ENCODE assay signal across 15 cellular contexts in the genomic region with DNA sequence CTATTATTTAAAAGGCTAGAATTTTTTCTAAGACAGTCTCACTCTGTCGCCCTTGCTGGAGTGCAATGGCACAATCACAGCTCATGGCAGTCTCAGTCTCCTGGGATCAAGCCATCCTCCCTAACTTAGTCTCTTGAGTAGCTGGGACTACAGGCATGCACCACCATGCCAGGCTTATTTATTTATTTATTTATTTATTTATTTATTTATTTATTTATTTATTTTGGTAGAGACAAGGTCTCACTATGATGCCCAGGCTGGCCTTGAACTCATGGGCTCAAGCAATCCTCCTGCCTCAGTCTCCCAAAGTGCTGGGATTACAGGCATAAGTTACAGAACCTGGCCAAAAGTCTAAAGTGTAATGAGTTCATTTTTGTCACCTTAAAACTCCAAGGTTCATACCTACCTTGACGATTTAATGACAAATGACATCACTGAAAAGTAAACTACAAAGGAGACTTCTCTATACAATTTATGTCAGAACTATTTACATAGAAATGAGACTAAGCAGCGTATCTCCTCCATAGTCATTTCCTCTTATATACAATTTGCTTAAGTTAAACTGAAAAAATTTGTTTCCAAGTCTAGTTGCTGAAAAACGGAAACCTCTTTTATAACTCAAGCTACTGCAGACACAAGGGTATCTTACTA.
"Had no signal": no experiment of that assay in that cellular context is flagged by ENCODE, and none has a peak within 500 bp of the region (broad histone marks: within the 10 kb centered on the region; RNA-seq: fewer than 3 reads in every experiment).

No MANE protein-coding gene starts in this region.

- H3K4me1 ChIP-seq: adrenal gland had no signal

- H3K27ac ChIP-seq: adrenal gland, breast epithelium had no signal

- H3K27me3 ChIP-seq: adrenal gland, breast epithelium, gastrocnemius medialis had no signal

- H3K4me3 ChIP-seq: adrenal gland, breast epithelium had no signal

- H3K36me3 ChIP-seq: adrenal gland, breast epithelium, gastrocnemius medialis had no signal

- H3K4me3 Mint-ChIP-seq: T-helper 2 cell treated with Interferon-gamma antibody and Interleukin-4, amounts not matched to agents 5 μg/mL and 100 μg/mL, for 36 hours; type B pancreatic cell had no signal

- H3K27ac Mint-ChIP-seq: activated naive CD4-positive, alpha-beta T cell treated with anti-CD3 and anti-CD28 coated beads, Interleukin-2, amount 50 U/mL, for 72 hours; progenitor cell of endocrine pancreas; T-helper 2 cell treated with Interferon-gamma antibody and Interleukin-4, amounts not matched to agents 5 μg/mL and 100 μg/mL, for 36 hours; type B pancreatic cell had no signal

- ATAC-seq: activated naive CD4-positive, alpha-beta T cell treated with anti-CD3 and anti-CD28 coated beads, Interleukin-2, amount 50 U/mL, for 72 hours; esophagus mucosa; gastrocnemius medialis; stimulated activated naive CD8-positive, alpha-beta T cell treated with anti-CD3 and anti-CD28 coated beads, Interleukin-15, Interleukin-2, amounts not matched to agents 100 U/mL and 50 U/mL, for 24 hours had no signal

- H3K9me3 Mint-ChIP-seq: activated naive CD4-positive, alpha-beta T cell treated with anti-CD3 and anti-CD28 coated beads, Interleukin-2, amount 50 U/mL, for 72 hours; T-helper 2 cell treated with Interferon-gamma antibody and Interleukin-4, amounts not matched to agents 5 μg/mL and 100 μg/mL, for 36 hours; type B pancreatic cell had no signal

- FAIRE-seq: astrocyte, TTC549 had no signal

- H3K36me3 Mint-ChIP-seq: activated naive CD4-positive, alpha-beta T cell treated with anti-CD3 and anti-CD28 coated beads, Interleukin-2, amount 50 U/mL, for 72 hours had no signal

- H3K27me3 Mint-ChIP-seq: progenitor cell of endocrine pancreas, type B pancreatic cell had no signal

- H3K9me3 ChIP-seq: adrenal gland, breast epithelium, gastrocnemius medialis had no signal

- DNase-seq: activated CD4-positive, alpha-beta T cell treated with anti-CD3 and anti-CD28 coated beads, Interleukin-2, amount 50 U/mL, for 4 hours; activated gamma-delta T cell treated with Interleukin-2 at 50 U/mL for 16 hours; adrenal gland; effector CD8-positive, alpha-beta T cell; gastrocnemius medialis; occipital lobe; stimulated activated naive CD8-positive, alpha-beta T cell treated with anti-CD3 and anti-CD28 coated beads, Interleukin-15, Interleukin-2, amounts not matched to agents 100 U/mL and 50 U/mL, for 24 hours had no signal
